In the genomic region with DNA sequence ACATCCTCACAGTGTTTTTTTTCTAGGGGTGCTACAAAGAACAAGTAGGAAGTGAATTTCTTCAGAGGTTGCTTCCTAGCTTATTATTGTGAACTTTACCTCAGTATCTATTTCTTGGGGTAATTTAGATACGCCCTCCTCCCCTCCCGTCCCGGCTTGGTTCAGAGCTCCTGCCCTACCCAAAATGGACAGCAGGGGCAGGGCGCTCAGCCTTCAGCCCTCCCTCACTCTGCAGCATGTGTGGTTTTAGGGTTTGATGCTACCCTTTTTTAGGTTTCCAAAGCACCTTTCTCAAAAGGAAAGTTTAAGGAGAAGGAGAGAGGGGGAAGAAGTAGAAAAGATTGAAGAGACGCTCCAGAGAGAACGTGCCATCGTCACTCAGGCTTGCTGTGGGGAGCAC, we compare ENCODE assay signal across 11 cellular contexts. TPM values are rescaled to one million over a fixed set of nuclear protein-coding genes. Genes with fewer than 3 reads are reported as not detected.
DNase-seq lines count a peak whose midpoint lies in the region; ATAC-seq and TF ChIP-seq lines count a peak whose summit lies in the region.
"Had no signal": no experiment of that assay in that cellular context is flagged by ENCODE, and none has a peak within 500 bp of the region (broad histone marks: within the 10 kb centered on the region; RNA-seq: fewer than 3 reads in every experiment).

No MANE protein-coding gene starts in this region.

- peak; percentile 51 for TF ChIP-seq CTCF in AG09309 (IDR thresholded peaks at IDR 0.05; ENCODE audit: control insufficient read depth, insufficient read depth, low read depth, low read length, missing control alignments)
- TF ChIP-seq CTCF in OCI-LY3 (IDR thresholded peaks at IDR 0.05; ENCODE audit: low read depth, low read length): 0 out of 2 replicates have a peak, but pooled peaks have one; percentile 9
- TF ChIP-seq CTCF in fibroblast of mammary gland (conservative IDR thresholded peaks at IDR 0.05; ENCODE audit: control insufficient read depth, insufficient read depth, low read depth, low read length): peak; percentile 43

- no peak overlapping the region for H3K9ac ChIP-seq in OCI-LY3 (ENCODE audit: low read length)

- H3K4me1 ChIP-seq in OCI-LY3 (ENCODE audit: low read length): no peaks in the 10 kb centered on the region

- no peaks in the 10 kb centered on the region for H3K9me3 ChIP-seq in OCI-LY3 (ENCODE audit: insufficient read depth, low read length)

- DNase-seq in AG09309 (ENCODE audit: low read depth): no peak
- DNase-seq in fibroblast of mammary gland (ENCODE audit: low read depth): no peak
- DNase-seq in amygdala (lab: John Stamatoyannopoulos, UW): no peak
- no peak for DNase-seq in KG1 (lab: John Stamatoyannopoulos, UW)
- DNase-seq in mesenteric fat pad (ENCODE audit: low spot score): no peak
- DNase-seq: effector CD4-positive, alpha-beta T cell; NCI-H1694 had no signal

- no peaks in the 10 kb centered on the region for H3K79me2 ChIP-seq in OCI-LY3 (ENCODE audit: low read length)

- H3K27me3 ChIP-seq in OCI-LY3 (ENCODE audit: low read depth, low read length): no peaks in the 10 kb centered on the region

- H3K4me2 ChIP-seq in OCI-LY3 (ENCODE audit: low read length): no peak overlapping the region

- ATAC-seq in GM18867 (IDR thresholded peaks at IDR 0.05; ENCODE audit: unreplicated experiment) (peak; percentile 65), GM21367 (IDR thresholded peaks at IDR 0.05; ENCODE audit: unreplicated experiment) (no peak)
- ATAC-seq: Right ventricle myocardium inferior had no signal

- H3K4me3 ChIP-seq in AG09309 (ENCODE audit: control insufficient read depth, low read depth, low read length) (no peak overlapping the region), OCI-LY3 (ENCODE audit: low read length) (no peak overlapping the region), fibroblast of mammary gland (ENCODE audit: control insufficient read depth, low read depth, low read length) (no peak overlapping the region)

- H3K27ac ChIP-seq in OCI-LY3 (ENCODE audit: low read length): no peak overlapping the region

- no peaks in the 10 kb centered on the region for H3K36me3 ChIP-seq in OCI-LY3 (replicated peaks; ENCODE audit: low read depth, low read length)

- no peak overlapping the region for H2AFZ ChIP-seq in OCI-LY3 (ENCODE audit: low read depth, low read length)

- H4K20me1 ChIP-seq in OCI-LY3 (ENCODE audit: insufficient read depth, low read length): no peaks in the 10 kb centered on the region

RNA-seq across cellular contexts. Expression of a gene that starts 16.9 kb away (rescaled TPM):
- total RNA-seq in mesenteric fat pad: 33.8 TPM

RNA-seq across cellular contexts. Expression of a gene that starts 53.7 kb away (rescaled TPM):
- total RNA-seq in mesenteric fat pad: 6.4 TPM
